In the genomic region with DNA sequence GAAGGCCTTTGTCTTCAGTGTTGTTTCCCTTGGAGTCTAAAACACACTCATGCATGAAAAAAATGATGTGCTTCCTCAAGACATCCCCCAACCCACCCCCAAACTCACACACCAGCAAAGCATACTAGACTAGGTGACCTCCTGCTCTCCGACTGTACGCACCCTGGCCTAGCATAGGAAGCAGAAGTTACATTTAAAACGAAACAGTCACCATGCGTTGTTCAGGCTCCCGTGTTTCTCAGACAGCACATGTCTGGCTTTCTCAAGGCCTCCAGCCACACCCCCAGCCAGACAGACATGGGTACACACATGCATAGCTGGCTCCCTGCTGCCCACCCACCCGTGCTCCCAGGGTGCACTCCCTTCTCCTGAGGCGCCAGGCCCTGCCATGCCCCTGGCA, we compare ENCODE assay signal across 10 cellular contexts.
DNase-seq lines count a peak whose midpoint lies in the region; ATAC-seq lines count a peak whose summit lies in the region.
"Had no signal": no experiment of that assay in that cellular context is flagged by ENCODE, and none has a peak within 500 bp of the region (broad histone marks: within the 10 kb centered on the region; RNA-seq: fewer than 3 reads in every experiment).

No MANE protein-coding gene starts in this region.

- peaks cover 41% of the 10 kb centered on the region for H3K36me3 Mint-ChIP-seq in activated naive CD8-positive, alpha-beta T cell treated with anti-CD3 and anti-CD28 coated beads, Interleukin-2, amount 50 U/mL, for 24 hours (ENCODE audit: low read depth)

- no peak overlapping the region for H3K4me3 Mint-ChIP-seq in activated naive CD8-positive, alpha-beta T cell treated with anti-CD3 and anti-CD28 coated beads, Interleukin-2, amount 50 U/mL, for 24 hours

- H3K9me3 Mint-ChIP-seq in activated naive CD8-positive, alpha-beta T cell treated with anti-CD3 and anti-CD28 coated beads, Interleukin-2, amount 50 U/mL, for 24 hours: no peaks in the 10 kb centered on the region

- ATAC-seq in GM19023 (IDR thresholded peaks at IDR 0.05; ENCODE audit: unreplicated experiment) (peak; percentile 79), HG02884 (IDR thresholded peaks at IDR 0.05; ENCODE audit: unreplicated experiment) (peak; percentile 71), HG03196 (IDR thresholded peaks at IDR 0.05; ENCODE audit: unreplicated experiment) (no peak)
- no peak for ATAC-seq in activated naive CD8-positive, alpha-beta T cell treated with anti-CD3 and anti-CD28 coated beads, Interleukin-2, amount 50 U/mL, for 24 hours

- peak overlapping the region; percentile 91 for H3K27ac Mint-ChIP-seq in activated naive CD8-positive, alpha-beta T cell treated with anti-CD3 and anti-CD28 coated beads, Interleukin-2, amount 50 U/mL, for 24 hours

- H3K4me1 Mint-ChIP-seq in activated naive CD8-positive, alpha-beta T cell treated with anti-CD3 and anti-CD28 coated beads, Interleukin-2, amount 50 U/mL, for 24 hours: peaks cover 62% of the 10 kb centered on the region

- H3K27me3 Mint-ChIP-seq in activated naive CD8-positive, alpha-beta T cell treated with anti-CD3 and anti-CD28 coated beads, Interleukin-2, amount 50 U/mL, for 24 hours: no peaks in the 10 kb centered on the region

- DNase-seq in activated naive CD8-positive, alpha-beta T cell treated with anti-CD3 and anti-CD28 coated beads, Interleukin-2, amount 50 U/mL, for 24 hours: no peak
- DNase-seq in pons (ENCODE audit: low spot score): peak; percentile 84
- no peak for DNase-seq in GM03348 (ENCODE audit: low spot score)
- no peak for DNase-seq in NCI-H510A (lab: John Stamatoyannopoulos, UW)
- no peak for DNase-seq in NCI-H2107 treated with DMSO at 0.1 percent for 48 hours (lab: John Stamatoyannopoulos, UW; ENCODE audit: unreplicated experiment)
- DNase-seq: NCI-H1105; stimulated activated CD4-positive, alpha-beta T cell treated with anti-CD3 and anti-CD28 coated beads, Interleukin-1b, Interleukin-23, amount 100 ng/mL, for 48 hours had no signal

Comparison
In these comparisons a context has a peak if more than half of its experiments do, and no peak if none do; other contexts are left out.
1. ATAC-seq: peak in GM19023 (single experiment) and HG02884 (single experiment); none in activated naive CD8-positive, alpha-beta T cell treated with anti-CD3 and anti-CD28 coated beads, Interleukin-2, amount 50 U/mL, for 24 hours (single experiment) and HG03196 (single experiment).